In the genomic region with DNA sequence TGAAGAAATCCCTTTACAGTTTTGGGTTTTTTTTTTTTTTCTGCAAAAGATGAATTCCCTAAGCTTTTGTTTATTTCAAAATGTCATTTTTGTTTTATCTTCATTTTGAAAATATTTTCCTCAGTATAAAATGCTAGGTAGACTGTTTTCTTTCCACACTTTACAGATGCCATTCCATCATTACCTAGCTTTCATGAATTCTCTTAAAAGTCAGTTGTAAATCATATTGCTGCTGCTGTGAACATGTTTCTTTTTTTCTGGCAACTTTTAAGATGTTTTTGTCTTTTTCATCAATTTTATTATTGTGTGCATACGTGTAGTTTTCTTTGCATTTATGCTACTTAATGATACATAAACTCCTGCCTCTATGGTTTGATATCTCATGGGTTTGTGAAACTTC, we compare ENCODE assay signal across 7 cellular contexts.
"Had no signal": no experiment of that assay in that cellular context is flagged by ENCODE, and none has a peak within 500 bp of the region (broad histone marks: within the 10 kb centered on the region; RNA-seq: fewer than 3 reads in every experiment).

No MANE protein-coding gene starts in this region.

- ATAC-seq: GM12878 had no signal

- H3K4me3 ChIP-seq: GM12878 had no signal

- DNase-seq: GDM1, GF-D8 had no signal

- FAIRE-seq: GM12878, GM12891, GM12892, GM18507, GM19239 had no signal
